12 cellular contexts compared by ENCODE assay signal in the genomic region with DNA sequence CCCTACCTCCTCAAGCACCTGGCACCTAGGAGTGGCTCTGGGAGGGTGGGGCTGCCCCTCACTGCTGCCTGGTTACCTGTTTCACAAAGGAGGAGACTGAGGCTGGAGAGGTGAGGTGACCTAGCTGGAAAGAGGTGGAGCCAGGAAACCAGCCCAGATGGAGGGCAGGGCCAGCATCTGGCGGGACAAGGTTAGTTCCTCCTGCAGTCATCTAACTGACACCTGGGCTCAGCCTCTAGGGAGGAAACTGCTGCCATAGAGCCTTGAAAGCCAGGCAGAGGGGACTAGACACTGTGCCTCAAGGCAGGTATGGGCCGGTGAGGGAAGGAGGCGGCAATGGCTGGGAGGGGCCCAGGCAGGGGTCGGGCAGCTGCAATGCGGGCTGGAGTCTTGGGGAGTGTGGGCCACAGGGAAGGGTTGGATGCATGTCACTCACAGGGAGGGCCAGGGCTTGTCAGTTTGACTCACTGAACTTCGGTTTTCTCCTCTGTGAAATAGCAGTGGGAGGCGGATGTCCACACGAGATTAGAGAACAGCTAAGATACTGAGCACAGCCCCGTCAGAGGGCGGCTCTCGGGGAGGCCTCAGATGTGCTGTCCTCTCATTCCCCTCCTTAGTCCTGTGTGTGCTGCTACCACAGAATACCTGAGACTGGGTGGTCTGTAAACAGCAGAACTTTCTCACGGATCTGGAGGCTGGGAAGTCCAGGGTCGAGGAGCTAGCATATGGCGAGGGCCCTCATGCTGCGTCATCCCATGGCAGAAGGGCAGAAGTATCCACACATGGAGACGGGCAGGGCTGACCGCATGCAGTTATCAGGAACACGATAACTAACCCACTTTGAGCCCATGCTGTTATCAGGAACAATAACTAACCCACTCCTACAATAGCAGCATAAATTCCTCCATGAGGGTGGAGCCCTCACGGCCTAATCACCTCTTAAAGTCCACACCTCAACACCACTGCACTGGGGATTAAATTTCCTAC. TPM values are rescaled to one million over a fixed set of nuclear protein-coding genes. Genes with fewer than 3 reads are reported as not detected.
DNase-seq lines count a peak whose midpoint lies in the region; ATAC-seq and TF ChIP-seq lines count a peak whose summit lies in the region.
"Had no signal": no experiment of that assay in that cellular context is flagged by ENCODE, and none has a peak within 500 bp of the region (broad histone marks: within the 10 kb centered on the region; RNA-seq: fewer than 3 reads in every experiment).

No MANE protein-coding gene starts in this region.

- WGBS in sigmoid colon, 2 donors = 19 to 64% methylated on average over 19 of the region's 19 CpGs

- TF ChIP-seq CTCF in NB4 (IDR thresholded peaks at IDR 0.05; ENCODE audit: low read depth, low read length) = no peak
- no peak for TF ChIP-seq CTCF in neural crest cell (conservative IDR thresholded peaks at IDR 0.05)
- no peak for TF ChIP-seq CTCF in sigmoid colon (IDR thresholded peaks at IDR 0.05)

- peaks cover 55% of the 10 kb centered on the region for H3K4me1 Mint-ChIP-seq in neural crest cell

- TF ChIP-seq POLR2A in NB4 (IDR thresholded peaks at IDR 0.05; ENCODE audit: extremely low read depth, insufficient read length) (no peak), sigmoid colon (IDR thresholded peaks at IDR 0.05) (peak in 1 of 2 donors; percentile 56)

- peak overlapping the region; percentile 35 for H3K27ac Mint-ChIP-seq in neural crest cell (ENCODE audit: unreplicated experiment)

- ATAC-seq in HG02852 (IDR thresholded peaks at IDR 0.05; ENCODE audit: unreplicated experiment) = no peak

- H3K27ac ChIP-seq in caudate nucleus (ENCODE audit: low read depth, low read length) (peak overlapping the region; percentile 38), sigmoid colon (peak overlapping the region in 1 of 4 donors; percentile 67)

- DNase-seq in DMS53 (lab: John Stamatoyannopoulos, UW) (peak; percentile 88), NB4 (ENCODE audit: low read depth) (peak; percentile 41), caudate nucleus (lab: John Stamatoyannopoulos, UW) (peak in 1 of 61 donors; percentile 19), neural crest cell (ENCODE audit: low read depth, low spot score) (no peak), COLO829 (ENCODE audit: low spot score) (no peak), sigmoid colon (no peak)
- DNase-seq in stimulated activated CD4-positive, alpha-beta T cell treated with anti-CD3 and anti-CD28 coated beads, Interleukin-4, amount 100 ng/mL, for 24 hours = no peak
- DNase-seq: effector memory CD8-positive, alpha-beta T cell; GF-D8; NCI-H1105 had no signal

- H3K4me3 ChIP-seq in NB4 (ENCODE audit: low read depth, low read length) (no peak overlapping the region), sigmoid colon (no peak overlapping the region)

- no peaks in the 10 kb centered on the region for H3K36me3 Mint-ChIP-seq in neural crest cell (ENCODE audit: low read depth)

- H3K27me3 Mint-ChIP-seq in neural crest cell (ENCODE audit: low read depth) = no peaks in the 10 kb centered on the region

- H3K9me3 Mint-ChIP-seq in neural crest cell = no peaks in the 10 kb centered on the region
- H3K9me3 Mint-ChIP-seq: effector memory CD8-positive, alpha-beta T cell had no signal

- no peaks in the 10 kb centered on the region for H3K9me3 ChIP-seq in sigmoid colon

- TF ChIP-seq EP300 in sigmoid colon (IDR thresholded peaks at IDR 0.05) = no peak

- no peaks in the 10 kb centered on the region for H3K36me3 ChIP-seq in sigmoid colon

- peak overlapping the region; percentile 15 for H3K4me3 Mint-ChIP-seq in neural crest cell
- H3K4me3 Mint-ChIP-seq: effector memory CD8-positive, alpha-beta T cell had no signal

- H3K4me1 ChIP-seq in sigmoid colon = no peaks in the 10 kb centered on the region

- no peaks in the 10 kb centered on the region for H3K27me3 ChIP-seq in sigmoid colon

- intact Hi-C loops in sigmoid colon (cut with DNase I) = no loop called here

RNA-seq across cellular contexts. Expression of a gene that starts 16.1 kb away (rescaled TPM):
- total RNA-seq in neural crest cell (20.3 and 23.5 TPM in 2 replicates), sigmoid colon (1 to 10 TPM in 3 of 4 donors, under 1 TPM in 1; 0.99 to 1.4 (median 1.2) TPM)
- 1 to 10 TPM in 1 of 3 donors, under 1 TPM in 2; 0.60 to 8.1 (median 0.92) TPM for polyA plus RNA-seq in sigmoid colon
- total RNA-seq: myocyte had no signal

RNA-seq across cellular contexts. Expression of a gene that starts 29.2 kb away (rescaled TPM):
- 43.3 and 45.0 TPM in 2 replicates for total RNA-seq in neural crest cell
- total RNA-seq in sigmoid colon = 10 to 100 TPM; 11.8 to 19.7 (median 14.2) TPM
- 10 to 100 TPM in 2 of 3 donors, 1 to 10 TPM in 1; 9.0 to 25.4 (median 11.6) TPM for polyA plus RNA-seq in sigmoid colon

RNA-seq across cellular contexts. Expression of a gene that starts 47.5 kb away (rescaled TPM):
- 363 and 364 TPM in 2 replicates for total RNA-seq in neural crest cell
- total RNA-seq in sigmoid colon = 100 to 1,000 TPM; 483 to 651 (median 631) TPM
- 100 to 1,000 TPM; 423 to 446 (median 444) TPM for polyA plus RNA-seq in sigmoid colon

RNA-seq across cellular contexts. Expression of a gene that starts 59.7 kb away (rescaled TPM):
- 67.5 and 72.6 TPM in 2 replicates for total RNA-seq in neural crest cell
- total RNA-seq in sigmoid colon = 100 to 1,000 TPM; 148 to 217 (median 189) TPM
- polyA plus RNA-seq in sigmoid colon = 100 to 1,000 TPM; 176 to 180 (median 180) TPM

Comparison
In these comparisons a context has a peak if more than half of its experiments do, and no peak if none do; other contexts are left out.
1. DNase-seq: peak in DMS53 (single experiment) and NB4 (single experiment); none in neural crest cell (single experiment), COLO829 (single experiment), stimulated activated CD4-positive, alpha-beta T cell treated with anti-CD3 and anti-CD28 coated beads, Interleukin-4, amount 100 ng/mL, for 24 hours (single experiment) and sigmoid colon (single experiment).